18 cellular contexts compared by ENCODE assay signal in genomic region chr10:14381475-14381874, GRCh38. TPM values are rescaled to one million over a fixed set of nuclear protein-coding genes. Genes with fewer than 3 reads are reported as not detected.
DNase-seq lines count a peak whose midpoint lies in the region; ATAC-seq, FAIRE-seq and TF ChIP-seq lines count a peak whose summit lies in the region.
"Had no signal": no experiment of that assay in that cellular context is flagged by ENCODE, and none has a peak within 500 bp of the region (broad histone marks: within the 10 kb centered on the region; RNA-seq: fewer than 3 reads in every experiment).

No MANE protein-coding gene starts in this region.

- TF ChIP-seq EP300 in HepG2 (IDR thresholded peaks at IDR 0.05; ENCODE audit: low read depth in 2 of 2, low read length in 2 of 2): no peak
- no peak for TF ChIP-seq EP300 in HepG2 (CRISPR knock-in tag; IDR thresholded peaks at IDR 0.05; ENCODE audit: borderline replicate concordance)

- H4K8ac ChIP-seq in IMR-90 (ENCODE audit: low read depth in 2 of 2, low read length in 2 of 2): no peak overlapping the region

- H3K4me1 Mint-ChIP-seq in activated CD4-positive, alpha-beta T cell treated with anti-CD3 and anti-CD28 coated beads, Interleukin-2, amount 10 ng/mL, durations not matched to agents 7 days and 5 days: peaks cover 53% of the 10 kb centered on the region
- H3K4me1 Mint-ChIP-seq in chondrocyte (ENCODE audit: low read depth): peaks cover 58% of the 10 kb centered on the region
- H3K4me1 Mint-ChIP-seq in neural crest cell: peaks cover 14% of the 10 kb centered on the region

- peaks cover 11% of the 10 kb centered on the region; the same call in 1 of the 2 replicates for H3K9me1 ChIP-seq in IMR-90 (ENCODE audit: insufficient read depth, low read length)

- H3K27ac ChIP-seq in IMR-90 (ENCODE audit: insufficient read depth, low read length): no peak overlapping the region
- H3K27ac ChIP-seq in HepG2 (ENCODE audit: extremely low read length, insufficient read depth, low read length): no peak overlapping the region
- H3K27ac ChIP-seq: 22Rv1, C4-2B, Peyer's patch had no signal

- H3K4me2 ChIP-seq in IMR-90 (ENCODE audit: low read depth, low read length): no peak overlapping the region
- no peak overlapping the region for H3K4me2 ChIP-seq in HepG2 (ENCODE audit: low read depth, low read length)

- H2AFZ ChIP-seq in IMR-90 (replicated peaks; ENCODE audit: low read length, poor library complexity) (no peak overlapping the region), HepG2 (ENCODE audit: low read length) (no peak overlapping the region)

- H3K4me3 Mint-ChIP-seq in activated CD4-positive, alpha-beta T cell treated with anti-CD3 and anti-CD28 coated beads, Interleukin-2, amount 10 ng/mL, durations not matched to agents 7 days and 5 days: no peak overlapping the region
- H3K4me3 Mint-ChIP-seq in chondrocyte (ENCODE audit: unreplicated experiment): no peak overlapping the region
- no peak overlapping the region for H3K4me3 Mint-ChIP-seq in neural crest cell

- H2AK5ac ChIP-seq in IMR-90 (ENCODE audit: low read depth, low read length): 0 out of 2 replicates have a peak overlapping the region, but pooled peaks have one; percentile 42

- H3K56ac ChIP-seq in IMR-90 (ENCODE audit: extremely low read depth, insufficient read depth, low read length): no peak overlapping the region

- dilution Hi-C loops in IMR-90 (cut with HindIII; ENCODE audit: low sequenced_read_pairs, unreplicated experiment): no loop called here

- H2BK120ac ChIP-seq in IMR-90 (ENCODE audit: low read depth, low read length): no peak overlapping the region; the same call in 1 of the 2 replicates

- no peak for TF ChIP-seq CTCF in IMR-90 (conservative IDR thresholded peaks at IDR 0.05; ENCODE audit: low read depth, low read length)
- TF ChIP-seq CTCF in chondrocyte (IDR thresholded peaks at IDR 0.05): no peak
- no peak for TF ChIP-seq CTCF in neural crest cell (conservative IDR thresholded peaks at IDR 0.05)
- TF ChIP-seq CTCF in HepG2 (CRISPR knock-in tag; IDR thresholded peaks at IDR 0.05): no peak

- CTCF ChIA-PET in activated CD4-positive, alpha-beta T cell treated with anti-CD3 and anti-CD28 coated beads, Interleukin-2, amount 10 ng/mL, durations not matched to agents 7 days and 5 days (lab: Charles Lee): no interaction called here
- CTCF ChIA-PET in IMR-90 (lab: Yijun Ruan, JAX) (no interaction called here), HepG2 (lab: Yijun Ruan, JAX; ENCODE audit: low intra/inter-chr PET ratio, low total read pairs) (no interaction called here)

- no peak overlapping the region; the same call in 1 of the 2 replicates for H3K18ac ChIP-seq in IMR-90 (ENCODE audit: low read depth, low read length)

- H3K9ac ChIP-seq in IMR-90 (ENCODE audit: low read depth, low read length) (no peak overlapping the region), HepG2 (ENCODE audit: insufficient read depth, low read depth, low read length) (no peak overlapping the region)

- H3K79me1 ChIP-seq in IMR-90 (ENCODE audit: low read depth in 1 of 2, low read length in 2 of 2): no peaks in the 10 kb centered on the region

- TF ChIP-seq RAD21 in IMR-90 (IDR thresholded peaks at IDR 0.05; ENCODE audit: low read length): no peak
- no peak for TF ChIP-seq RAD21 in HepG2 (CRISPR knock-in tag; IDR thresholded peaks at IDR 0.05)

- H4K20me1 ChIP-seq in IMR-90 (ENCODE audit: insufficient read depth, low read length) (no peaks in the 10 kb centered on the region), HepG2 (ENCODE audit: insufficient read depth, low read length) (no peaks in the 10 kb centered on the region)

- no peak for ATAC-seq in IMR-90 (ENCODE audit: low read depth)
- no peak for ATAC-seq in HG02623 (IDR thresholded peaks at IDR 0.05; ENCODE audit: unreplicated experiment)
- no peak for ATAC-seq in GM21576 (IDR thresholded peaks at IDR 0.05; ENCODE audit: unreplicated experiment)
- ATAC-seq in HepG2: no peak

- H3K27me3 Mint-ChIP-seq in activated CD4-positive, alpha-beta T cell treated with anti-CD3 and anti-CD28 coated beads, Interleukin-2, amount 10 ng/mL, durations not matched to agents 7 days and 5 days: peaks cover 31% of the 10 kb centered on the region
- no peaks in the 10 kb centered on the region for H3K27me3 Mint-ChIP-seq in chondrocyte (ENCODE audit: low read depth)
- H3K27me3 Mint-ChIP-seq in neural crest cell (ENCODE audit: low read depth): peaks cover 2% of the 10 kb centered on the region

- H4K91ac ChIP-seq in IMR-90 (ENCODE audit: insufficient read depth, low read depth, low read length): no peak overlapping the region

- no peaks in the 10 kb centered on the region for H3K36me3 Mint-ChIP-seq in activated CD4-positive, alpha-beta T cell treated with anti-CD3 and anti-CD28 coated beads, Interleukin-2, amount 10 ng/mL, durations not matched to agents 7 days and 5 days (ENCODE audit: low read depth)
- H3K36me3 Mint-ChIP-seq in chondrocyte (ENCODE audit: low read depth) (no peaks in the 10 kb centered on the region), neural crest cell (ENCODE audit: low read depth) (no peaks in the 10 kb centered on the region)

- no peaks in the 10 kb centered on the region for H3K9me3 ChIP-seq in IMR-90 (ENCODE audit: control insufficient read depth, insufficient read depth, low read length)
- H3K9me3 ChIP-seq in HepG2 (ENCODE audit: low read length): no peaks in the 10 kb centered on the region
- H3K9me3 ChIP-seq: Peyer's patch had no signal

- H3K79me2 ChIP-seq in HepG2 (ENCODE audit: insufficient read depth, low read length): no peaks in the 10 kb centered on the region

- H3K27ac Mint-ChIP-seq in activated CD4-positive, alpha-beta T cell treated with anti-CD3 and anti-CD28 coated beads, Interleukin-2, amount 10 ng/mL, durations not matched to agents 7 days and 5 days: peak overlapping the region; percentile 5
- H3K27ac Mint-ChIP-seq in chondrocyte (ENCODE audit: unreplicated experiment): peak overlapping the region; percentile 22
- peak overlapping the region; percentile 40 for H3K27ac Mint-ChIP-seq in neural crest cell (ENCODE audit: unreplicated experiment)

- H3K4me1 ChIP-seq in IMR-90 (ENCODE audit: control insufficient read depth, insufficient read depth, low read length) (peaks cover 14% of the 10 kb centered on the region; the same call in 1 of the 2 replicates), HepG2 (ENCODE audit: insufficient read depth, low read length) (no peaks in the 10 kb centered on the region)
- H3K4me1 ChIP-seq: Peyer's patch had no signal

- H2BK20ac ChIP-seq in IMR-90 (ENCODE audit: low read depth, low read length): no peak overlapping the region

- no peak for DNase-seq in activated CD4-positive, alpha-beta T cell treated with anti-CD3 and anti-CD28 coated beads, Interleukin-2, amount 10 ng/mL, durations not matched to agents 7 days and 5 days
- no peak for DNase-seq in activated CD4-positive, alpha-beta T cell treated with anti-CD3 and anti-CD28 coated beads for 48 hours
- DNase-seq in IMR-90 (no peak), chondrocyte (ENCODE audit: low spot score) (no peak), neural crest cell (ENCODE audit: low read depth, low spot score) (no peak), HepG2 (ENCODE audit: low spot score) (no peak)
- DNase-seq: AML-193, DMS79 treated with DMSO at 0.1 percent for 48 hours, NCI-H1105, NCI-H2081, NCI-H2171 treated with DMSO at 0.1 percent for 48 hours, NCI-H446, NCI-H526 treated with DMSO at 0.1 percent for 48 hours, Peyer's patch had no signal

- H2AK9ac ChIP-seq in IMR-90 (replicated peaks; ENCODE audit: low read depth, low read length, poor library complexity): no peak overlapping the region

- no peak overlapping the region for H2BK5ac ChIP-seq in IMR-90 (ENCODE audit: low read depth, low read length, poor library complexity, severe bottlenecking)

- WGBS in IMR-90 (ENCODE audit: extremely low coverage in 2 of 2, insufficient read length in 1 of 2), 2 experiments: 48% methylated on average over 2 of the region's 2 CpGs; no CpG with 5 or more reads in 1 of the 2 experiments
- 2% methylated on average over 2 of the region's 2 CpGs for WGBS in HepG2 (ENCODE audit: low lambda C conversion rate)

- TF ChIP-seq POLR2A in IMR-90 (IDR thresholded peaks at IDR 0.05; ENCODE audit: low read depth, low read length) (no peak), HepG2 (IDR thresholded peaks at IDR 0.05; ENCODE audit: insufficient read depth in 1 of 2, low read depth in 2 of 2, low read length in 2 of 2) (no peak)

- BruUV-seq in IMR-90 (replicated peaks; lab: Mats Ljungman, UMichigan) (no TSS peak), HepG2 (replicated peaks; lab: Mats Ljungman, UMichigan) (no TSS peak)

- H3K4me3 ChIP-seq in IMR-90 (ENCODE audit: insufficient read depth, low read depth, low read length): no peak overlapping the region
- no peak overlapping the region for H3K4me3 ChIP-seq in HepG2 (replicated peaks in 1 of 3; ENCODE audit: insufficient read depth in 1 of 3, low read depth in 2 of 3, low read length in 3 of 3)
- H3K4me3 ChIP-seq: Peyer's patch had no signal

- POLR2A ChIA-PET in activated CD4-positive, alpha-beta T cell treated with anti-CD3 and anti-CD28 coated beads, Interleukin-2, amount 10 ng/mL, durations not matched to agents 7 days and 5 days (lab: Charles Lee): no interaction called here
- POLR2A ChIA-PET in IMR-90 (lab: Charles Lee; ENCODE audit: unreplicated experiment): no interaction called here
- POLR2A ChIA-PET in HepG2 (lab: Yijun Ruan, JAX): no interaction called here

- H4K5ac ChIP-seq in IMR-90 (ENCODE audit: low read depth, low read length): peak overlapping the region; percentile 28; the same call in 1 of the 2 replicates

- no peak for FAIRE-seq in HepG2 (lab: Jason Lieb, UNC)

- in situ Hi-C loops in IMR-90 (cut with MboI; ENCODE audit: low sequenced_read_pairs) (no loop called here), HepG2 (cut with HindIII; ENCODE audit: extremely low pct_ligation_motif_present, low pct_unique_long_range_greater_than_20kb) (no loop called here)

- H2BK15ac ChIP-seq in IMR-90 (ENCODE audit: low read depth, low read length): no peak overlapping the region; the same call in 2 of the 3 replicates

- H3K36me3 ChIP-seq in IMR-90 (ENCODE audit: control insufficient read depth, insufficient read depth, low read length) (no peaks in the 10 kb centered on the region), HepG2 (replicated peaks in 1 of 2; ENCODE audit: control insufficient read depth in 1 of 2, insufficient read depth in 2 of 2, low read length in 2 of 2) (no peaks in the 10 kb centered on the region)
- H3K36me3 ChIP-seq: Peyer's patch had no signal

- H3K9me3 Mint-ChIP-seq in activated CD4-positive, alpha-beta T cell treated with anti-CD3 and anti-CD28 coated beads, Interleukin-2, amount 10 ng/mL, durations not matched to agents 7 days and 5 days: no peaks in the 10 kb centered on the region
- H3K9me3 Mint-ChIP-seq in chondrocyte (ENCODE audit: low read depth): peaks cover 8% of the 10 kb centered on the region
- peaks cover 3% of the 10 kb centered on the region for H3K9me3 Mint-ChIP-seq in neural crest cell

- no peak overlapping the region for H3K4ac ChIP-seq in IMR-90 (ENCODE audit: low read depth, low read length)

- H3K14ac ChIP-seq in IMR-90 (replicated peaks; ENCODE audit: low read depth, low read length): no peak overlapping the region

- H3K23ac ChIP-seq in IMR-90 (ENCODE audit: low read depth, low read length): no peak overlapping the region

- intact Hi-C loops in IMR-90 (cut with micrococcal nuclease) (no loop called here), HepG2 (cut with micrococcal nuclease; ENCODE audit: unreplicated experiment) (no loop called here)

- H3K27me3 ChIP-seq in IMR-90 (ENCODE audit: control insufficient read depth, insufficient read depth, low read length): peaks cover 1% of the 10 kb centered on the region; the same call in 1 of the 2 replicates
- peaks cover 1 to 10% of the 10 kb centered on the region in 2 experiments; a peak in 2 of 5 replicates for H3K27me3 ChIP-seq in HepG2 (ENCODE audit: control insufficient read depth in 1 of 2, insufficient read depth in 2 of 2, low read length in 2 of 2)
- H3K27me3 ChIP-seq: Peyer's patch had no signal

RNA-seq across cellular contexts. Expression of gene FRMD4A, which starts 50.8 kb away (rescaled TPM):
- under 1 TPM in 1 of 2 experiments, not detected in 1; 0.25 TPM for total RNA-seq in activated CD4-positive, alpha-beta T cell treated with anti-CD3 and anti-CD28 coated beads, Interleukin-2, amount 10 ng/mL, durations not matched to agents 7 days and 5 days
- total RNA-seq in IMR-90 (2012; rRNA removed): 27.5 and 30.3 TPM in 2 replicates
- polyA plus RNA-seq in IMR-90 (2012; rRNA removed): 68.8 and 80.6 TPM in 2 replicates
- 53.9 and 85.1 TPM in 2 replicates for polyA plus RNA-seq in IMR-90 (2012; cell fraction: cytosol; rRNA removed)
- polyA plus RNA-seq in IMR-90 (2012; cell fraction: nucleus; rRNA removed; ENCODE audit: low replicate concordance): 185 and 283 TPM in 2 replicates
- total RNA-seq in chondrocyte: 63.9 to 129 TPM (median 124 TPM) in 3 replicates
- total RNA-seq in neural crest cell: 65.3 and 66.9 TPM in 2 replicates
- total RNA-seq in HepG2 (2016; rRNA removed; fragmentation: Illumina TruSeq; extraction: Trizol): 0.09 and 0.10 TPM in 2 replicates
- not detected in 2 replicates for total RNA-seq in HepG2 (2016; cell fraction: cytosol; rRNA removed; fragmentation: Illumina TruSeq; extraction: Trizol; ENCODE audit: low read depth)
- 0.15 TPM in 1 of 2 replicates, not detected in the other for total RNA-seq in HepG2 (2016; cell fraction: insoluble cytoplasmic fraction; rRNA removed; fragmentation: Illumina TruSeq; extraction: Trizol)
- total RNA-seq in HepG2 (2016; cell fraction: membrane; rRNA removed; fragmentation: Illumina TruSeq; extraction: Trizol): 0.06 and 0.14 TPM in 2 replicates
- 0.16 and 0.31 TPM in 2 replicates for total RNA-seq in HepG2 (2016; cell fraction: nucleus; rRNA removed; fragmentation: Illumina TruSeq; extraction: Trizol)
- 0.26 and 0.40 TPM in 2 replicates for polyA plus RNA-seq in HepG2 (2011; rRNA removed)
- polyA plus RNA-seq in HepG2 (2011; cell fraction: cytosol; rRNA removed): 0.15 and 0.25 TPM in 2 replicates
- 0.64 and 1.00 TPM in 2 replicates for polyA plus RNA-seq in HepG2 (2011; cell fraction: nucleus; rRNA removed)
- polyA plus RNA-seq in HepG2 (2012): 1.1 and 3.9 TPM in 2 replicates
- not detected in 2 replicates for polyA plus RNA-seq in HepG2 (2016; cell fraction: cytosol; fragmentation: Illumina TruSeq; extraction: Trizol; ENCODE audit: low read depth)
- 0.08 and 0.19 TPM in 2 replicates for polyA plus RNA-seq in HepG2 (2016; cell fraction: insoluble cytoplasmic fraction; fragmentation: Illumina TruSeq; extraction: Trizol; ENCODE audit: low read depth)
- polyA plus RNA-seq in HepG2 (2016; cell fraction: membrane; fragmentation: Illumina TruSeq; extraction: Trizol; ENCODE audit: low read depth): 0.10 TPM in 1 of 2 replicates, not detected in the other
- polyA plus RNA-seq in HepG2 (2016; cell fraction: nucleus; fragmentation: Illumina TruSeq; extraction: Trizol; ENCODE audit: insufficient read depth, low read depth): 0.23 and 0.30 TPM in 2 replicates
- polyA minus RNA-seq in HepG2 (2011; rRNA and poly(A)+ RNA removed; ENCODE audit: low replicate concordance): 0.28 TPM in 1 of 2 replicates, not detected in the other
- polyA minus RNA-seq in HepG2 (2011; cell fraction: cytosol; rRNA and poly(A)+ RNA removed): 0.26 and 0.30 TPM in 2 replicates
- 0.13 and 0.87 TPM in 2 replicates for polyA minus RNA-seq in HepG2 (2011; cell fraction: nucleus; rRNA and poly(A)+ RNA removed)

Comparison
In these comparisons a context has a peak if more than half of its experiments do, and no peak if none do; other contexts are left out.
1. RNA of gene FRMD4A, which starts 50.8 kb away (total RNA-seq): 63.9 to 129 TPM in chondrocyte, 65.3 to 66.9 TPM in neural crest cell and 27.5 to 30.3 TPM in IMR-90; 0.25 TPM in activated CD4-positive, alpha-beta T cell treated with anti-CD3 and anti-CD28 coated beads, Interleukin-2, amount 10 ng/mL, durations not matched to agents 7 days and 5 days and 0.06 to 0.31 TPM in HepG2; every median in the first group is over 10 times any median in the second.
2. Peak in every context shown above with its lines, with median percentiles within 50 percentile points of each other: H3K27ac Mint-ChIP-seq.